12 cellular contexts compared by ENCODE assay signal in genomic region chr3:49406571-49407565, GRCh38. TPM values are rescaled to one million over a fixed set of nuclear protein-coding genes. Genes with fewer than 3 reads are reported as not detected.
DNase-seq lines count a peak whose midpoint lies in the region; ATAC-seq and TF ChIP-seq lines count a peak whose summit lies in the region.
"Had no signal": no experiment of that assay in that cellular context is flagged by ENCODE, and none has a peak within 500 bp of the region (broad histone marks: within the 10 kb centered on the region; RNA-seq: fewer than 3 reads in every experiment).

No MANE protein-coding gene starts in this region.

- H3K4me3 ChIP-seq in hepatocyte: no peak overlapping the region

- H3K36me3 ChIP-seq in hepatocyte (replicated peaks; ENCODE audit: insufficient read depth, low read depth): no peaks in the 10 kb centered on the region

- no peak overlapping the region for H3K4me2 ChIP-seq in hepatocyte

- CTCF ChIA-PET in activated CD8-positive, alpha-beta T cell treated with anti-CD3 and anti-CD28 coated beads, Interleukin-2, amount 10 ng/mL, durations not matched to agents 7 days and 5 days (lab: Charles Lee): interaction anchor here (1.1 to 4.0 kb wide), 3 partner anchors 29 to 236 kb away, joined by 3 to 21 read pairs (median 3); partner anchors contain the start of genes KLHDC8B and USP4

- TF ChIP-seq CTCF in hepatocyte (IDR thresholded peaks at IDR 0.05; ENCODE audit: poor library complexity): no peak

- H3K27ac Mint-ChIP-seq in activated CD8-positive, alpha-beta T cell treated with anti-CD3 and anti-CD28 coated beads, Interleukin-2, amount 10 ng/mL, durations not matched to agents 7 days and 5 days: peak overlapping the region; percentile 76
- peak overlapping the region; percentile 46 for H3K27ac Mint-ChIP-seq in stimulated activated effector memory CD8-positive, alpha-beta T cell treated with anti-CD3 and anti-CD28 coated beads, Interleukin-12 subunit alpha, Interleukin-12 subunit beta, amount 100 ng/mL, for 72 hours

- peaks cover 17% of the 10 kb centered on the region for H3K4me1 ChIP-seq in hepatocyte (ENCODE audit: insufficient read depth)

- H3K9me3 Mint-ChIP-seq in activated CD8-positive, alpha-beta T cell treated with anti-CD3 and anti-CD28 coated beads, Interleukin-2, amount 10 ng/mL, durations not matched to agents 7 days and 5 days (ENCODE audit: insufficient read depth): no peaks in the 10 kb centered on the region
- H3K9me3 Mint-ChIP-seq in stimulated activated effector memory CD8-positive, alpha-beta T cell treated with anti-CD3 and anti-CD28 coated beads, Interleukin-12 subunit alpha, Interleukin-12 subunit beta, amount 100 ng/mL, for 72 hours: no peaks in the 10 kb centered on the region

- no peaks in the 10 kb centered on the region for H3K9me2 ChIP-seq in hepatocyte (replicated peaks; ENCODE audit: insufficient read depth)

- H3K4me1 Mint-ChIP-seq in activated CD8-positive, alpha-beta T cell treated with anti-CD3 and anti-CD28 coated beads, Interleukin-2, amount 10 ng/mL, durations not matched to agents 7 days and 5 days (ENCODE audit: low read depth): peaks cover 42% of the 10 kb centered on the region
- H3K4me1 Mint-ChIP-seq in stimulated activated effector memory CD8-positive, alpha-beta T cell treated with anti-CD3 and anti-CD28 coated beads, Interleukin-12 subunit alpha, Interleukin-12 subunit beta, amount 100 ng/mL, for 72 hours: peaks cover 42% of the 10 kb centered on the region

- no peak for ATAC-seq in activated CD8-positive, alpha-beta T cell treated with anti-CD3 and anti-CD28 coated beads, Interleukin-2, amount 10 ng/mL, durations not matched to agents 7 days and 5 days
- no peak for ATAC-seq in stimulated activated effector memory CD8-positive, alpha-beta T cell treated with anti-CD3 and anti-CD28 coated beads, Interleukin-12 subunit alpha, Interleukin-12 subunit beta, amount 100 ng/mL, for 72 hours
- ATAC-seq in HG03196 (IDR thresholded peaks at IDR 0.05; ENCODE audit: unreplicated experiment): no peak
- ATAC-seq in HG03139 (IDR thresholded peaks at IDR 0.05; ENCODE audit: unreplicated experiment): no peak

- H3K4me3 Mint-ChIP-seq in activated CD8-positive, alpha-beta T cell treated with anti-CD3 and anti-CD28 coated beads, Interleukin-2, amount 10 ng/mL, durations not matched to agents 7 days and 5 days: no peak overlapping the region
- H3K4me3 Mint-ChIP-seq in stimulated activated effector memory CD8-positive, alpha-beta T cell treated with anti-CD3 and anti-CD28 coated beads, Interleukin-12 subunit alpha, Interleukin-12 subunit beta, amount 100 ng/mL, for 72 hours: peak overlapping the region; percentile 5

- H3K27me3 ChIP-seq in hepatocyte: no peaks in the 10 kb centered on the region

- DNase-seq in NCI-H82 (lab: John Stamatoyannopoulos, UW): peak; percentile 28
- DNase-seq in NCI-H82 treated with DMSO at 0.1 percent for 48 hours (lab: John Stamatoyannopoulos, UW; ENCODE audit: unreplicated experiment): no peak
- no peak for DNase-seq in activated CD8-positive, alpha-beta T cell treated with anti-CD3 and anti-CD28 coated beads, Interleukin-2, amount 10 ng/mL, durations not matched to agents 7 days and 5 days
- DNase-seq in hepatocyte (ENCODE audit: low spot score): no peak
- no peak for DNase-seq in stimulated activated effector memory CD8-positive, alpha-beta T cell treated with anti-CD3 and anti-CD28 coated beads, Interleukin-12 subunit alpha, Interleukin-12 subunit beta, amount 100 ng/mL, for 72 hours (ENCODE audit: low spot score in 2 of 2)
- no peak for DNase-seq in DMS114 treated with DMSO at 0.1 percent for 48 hours (lab: John Stamatoyannopoulos, UW; ENCODE audit: unreplicated experiment)
- DNase-seq: GDM1, NCI-H345, SW 1271 had no signal

- H3K27ac ChIP-seq in hepatocyte: peak overlapping the region; percentile 22
- H3K27ac ChIP-seq: 22Rv1 had no signal

- H3K9me3 ChIP-seq in hepatocyte (ENCODE audit: low read depth): no peaks in the 10 kb centered on the region

- H3K27me3 Mint-ChIP-seq in activated CD8-positive, alpha-beta T cell treated with anti-CD3 and anti-CD28 coated beads, Interleukin-2, amount 10 ng/mL, durations not matched to agents 7 days and 5 days (ENCODE audit: low read depth): no peaks in the 10 kb centered on the region

- POLR2A ChIA-PET in activated CD8-positive, alpha-beta T cell treated with anti-CD3 and anti-CD28 coated beads, Interleukin-2, amount 10 ng/mL, durations not matched to agents 7 days and 5 days (lab: Charles Lee): interaction anchor here (0.6 kb wide), 1 partner anchor 83 kb away, joined by 3 read pairs; no protein-coding TSS in a partner anchor

- no peak overlapping the region for H2AFZ ChIP-seq in hepatocyte

- whole genome bisulfite sequencing in hepatocyte (ENCODE audit: low lambda C conversion rate, missing lambda C conversion rate): 84% methylated on average over 17 of the region's 17 CpGs

- H4K20me1 ChIP-seq in hepatocyte (ENCODE audit: insufficient read depth, poor library complexity, severe bottlenecking): peaks cover 93% of the 10 kb centered on the region

- H3K79me2 ChIP-seq in hepatocyte: peaks cover 96% of the 10 kb centered on the region

- H3K36me3 Mint-ChIP-seq in activated CD8-positive, alpha-beta T cell treated with anti-CD3 and anti-CD28 coated beads, Interleukin-2, amount 10 ng/mL, durations not matched to agents 7 days and 5 days (ENCODE audit: low read depth): peaks cover 50% of the 10 kb centered on the region
- peaks cover 72% of the 10 kb centered on the region for H3K36me3 Mint-ChIP-seq in stimulated activated effector memory CD8-positive, alpha-beta T cell treated with anti-CD3 and anti-CD28 coated beads, Interleukin-12 subunit alpha, Interleukin-12 subunit beta, amount 100 ng/mL, for 72 hours

RNA-seq across cellular contexts. Expression of gene RHOA, which starts 4.9 kb away (rescaled TPM):
- total RNA-seq in activated CD8-positive, alpha-beta T cell treated with anti-CD3 and anti-CD28 coated beads, Interleukin-2, amount 10 ng/mL, durations not matched to agents 7 days and 5 days: 100 to 1,000 TPM; 518 to 520 TPM
- total RNA-seq in hepatocyte: 434 and 527 TPM in 2 replicates
- polyA plus RNA-seq in hepatocyte: 371 and 392 TPM in 2 replicates

RNA-seq across cellular contexts. Expression of gene TCTA, which starts 5.4 kb away (rescaled TPM):
- total RNA-seq in activated CD8-positive, alpha-beta T cell treated with anti-CD3 and anti-CD28 coated beads, Interleukin-2, amount 10 ng/mL, durations not matched to agents 7 days and 5 days: 10 to 100 TPM; 19.6 to 25.2 TPM
- total RNA-seq in hepatocyte: 20.9 and 24.5 TPM in 2 replicates
- 30.1 and 31.6 TPM in 2 replicates for polyA plus RNA-seq in hepatocyte

RNA-seq across cellular contexts. Expression of gene AMT, which starts 15.4 kb away (rescaled TPM):
- total RNA-seq in activated CD8-positive, alpha-beta T cell treated with anti-CD3 and anti-CD28 coated beads, Interleukin-2, amount 10 ng/mL, durations not matched to agents 7 days and 5 days: 1 to 10 TPM; 3.8 to 4.7 TPM
- 19.0 and 26.5 TPM in 2 replicates for total RNA-seq in hepatocyte
- 32.7 and 39.7 TPM in 2 replicates for polyA plus RNA-seq in hepatocyte

RNA-seq across cellular contexts. Expression of gene NICN1, which starts 22.3 kb away (rescaled TPM):
- total RNA-seq in activated CD8-positive, alpha-beta T cell treated with anti-CD3 and anti-CD28 coated beads, Interleukin-2, amount 10 ng/mL, durations not matched to agents 7 days and 5 days: 10 to 100 TPM; 23.2 to 25.7 TPM
- total RNA-seq in hepatocyte: 6.7 and 8.1 TPM in 2 replicates
- 10.4 and 14.0 TPM in 2 replicates for polyA plus RNA-seq in hepatocyte

RNA-seq across cellular contexts. Expression of gene GPX1, which starts 48.7 kb away (rescaled TPM):
- 100 to 1,000 TPM; 115 to 119 TPM for total RNA-seq in activated CD8-positive, alpha-beta T cell treated with anti-CD3 and anti-CD28 coated beads, Interleukin-2, amount 10 ng/mL, durations not matched to agents 7 days and 5 days
- 186 and 205 TPM in 2 replicates for total RNA-seq in hepatocyte
- polyA plus RNA-seq in hepatocyte: 437 and 440 TPM in 2 replicates
